8 cellular contexts compared by ENCODE assay signal in genomic region chr5:177071671-177072385, GRCh38. TPM values are rescaled to one million over a fixed set of nuclear protein-coding genes. Genes with fewer than 3 reads are reported as not detected.
DNase-seq lines count a peak whose midpoint lies in the region; ATAC-seq, FAIRE-seq and TF ChIP-seq lines count a peak whose summit lies in the region.

No MANE protein-coding gene starts in this region.

- H3K27ac ChIP-seq in A549 = no peak overlapping the region
- H3K27ac ChIP-seq in effector memory CD4-positive, alpha-beta T cell (ENCODE audit: insufficient read depth, low read length, poor library complexity, severe bottlenecking) = no peak overlapping the region

- FAIRE-seq in A549 (lab: Jason Lieb, UNC) = no peak

- H3K4me3 ChIP-seq in A549 = no peak overlapping the region
- no peak overlapping the region for H3K4me3 ChIP-seq in effector memory CD4-positive, alpha-beta T cell (ENCODE audit: insufficient read depth, low read depth, low read length, poor library complexity, severe bottlenecking)

- POLR2A ChIA-PET in A549 (lab: Yijun Ruan, JAX) = no interaction called here
- POLR2A ChIA-PET in activated CD4-positive, alpha-beta memory T cell treated with anti-CD3 and anti-CD28 coated beads for 36 hours (lab: Charles Lee) = interaction anchor here (0.8 kb wide), 1 partner anchor 66 kb away, joined by 3 read pairs; no protein-coding TSS in a partner anchor

- TF ChIP-seq RAD21 in A549 (conservative IDR thresholded peaks at IDR 0.05 in 1 of 2, IDR thresholded peaks at IDR 0.05 in 1 of 2) = peak; percentile 71 to 74

- H3K4me2 ChIP-seq in A549 = no peak overlapping the region

- peaks cover 2% of the 10 kb centered on the region for H3K36me3 Mint-ChIP-seq in activated CD4-positive, alpha-beta memory T cell treated with anti-CD3 and anti-CD28 coated beads for 36 hours
- peaks cover 5% of the 10 kb centered on the region for H3K36me3 Mint-ChIP-seq in mesothelial cell of epicardium

- H3K27ac Mint-ChIP-seq in activated CD4-positive, alpha-beta memory T cell treated with anti-CD3 and anti-CD28 coated beads for 36 hours = no peak overlapping the region
- H3K27ac Mint-ChIP-seq in mesothelial cell of epicardium = peak overlapping the region; percentile 26

- TF ChIP-seq EP300 in A549 (IDR thresholded peaks at IDR 0.05) = no peak

- H3K4me3 Mint-ChIP-seq in activated CD4-positive, alpha-beta memory T cell treated with anti-CD3 and anti-CD28 coated beads for 36 hours = no peak overlapping the region
- H3K4me3 Mint-ChIP-seq in mesothelial cell of epicardium = no peak overlapping the region

- peak; percentile 79 to 82 for DNase-seq in A549 (ENCODE audit: low read depth in 1 of 2, low spot score in 1 of 2)
- peak; percentile 95 for DNase-seq in NCI-H82 (lab: John Stamatoyannopoulos, UW)
- peak; percentile 48 for DNase-seq in activated CD4-positive, alpha-beta memory T cell treated with anti-CD3 and anti-CD28 coated beads for 36 hours
- peak in 2 of 3 donors; percentile 6 to 47 for DNase-seq in effector memory CD4-positive, alpha-beta T cell
- DNase-seq in mesothelial cell of epicardium (ENCODE audit: low spot score in 2 of 2, unreplicated experiment in 2 of 2) = peak in 1 of 2 experiments; percentile 76
- peak; percentile 18 to 50 for DNase-seq in stimulated activated CD8-positive, alpha-beta memory T cell treated with anti-CD3 and anti-CD28 coated beads, Interleukin-4, amount 100 ng/mL, for 4 hours (ENCODE audit: low read depth in 2 of 2, low spot score in 1 of 2)

- WGBS in A549 (ENCODE audit: missing lambda C conversion rate) = 25% methylated on average over 6 of the region's 6 CpGs

- H3K9me3 ChIP-seq in A549 = no peaks in the 10 kb centered on the region
- H3K9me3 ChIP-seq in effector memory CD4-positive, alpha-beta T cell (ENCODE audit: control insufficient read depth, low read length) = no peaks in the 10 kb centered on the region

- H3K4me1 ChIP-seq in A549 = peaks cover 7% of the 10 kb centered on the region; the same call in 1 of the 3 replicates
- H3K4me1 ChIP-seq in effector memory CD4-positive, alpha-beta T cell (ENCODE audit: control insufficient read depth, insufficient read depth, low read length, poor library complexity, severe bottlenecking) = no peaks in the 10 kb centered on the region

- ATAC-seq in A549 (peak; percentile 89 to 95), GM18498 (IDR thresholded peaks at IDR 0.05; ENCODE audit: unreplicated experiment) (peak; percentile 67), HG03571 (IDR thresholded peaks at IDR 0.05; ENCODE audit: unreplicated experiment) (peak; percentile 55)

- H3K27me3 ChIP-seq in effector memory CD4-positive, alpha-beta T cell (replicated peaks; ENCODE audit: control insufficient read depth, insufficient read depth, low read length, poor library complexity, severe bottlenecking) = no peaks in the 10 kb centered on the region

- no peaks in the 10 kb centered on the region for H3K27me3 Mint-ChIP-seq in activated CD4-positive, alpha-beta memory T cell treated with anti-CD3 and anti-CD28 coated beads for 36 hours
- no peaks in the 10 kb centered on the region for H3K27me3 Mint-ChIP-seq in mesothelial cell of epicardium (ENCODE audit: low read depth)

- TF ChIP-seq CTCF in A549 (IDR thresholded peaks at IDR 0.05) (peak; percentile 83), mesothelial cell of epicardium (IDR thresholded peaks at IDR 0.05; ENCODE audit: unreplicated experiment) (peak; percentile 91)

- peaks cover 2% of the 10 kb centered on the region for H3K4me1 Mint-ChIP-seq in activated CD4-positive, alpha-beta memory T cell treated with anti-CD3 and anti-CD28 coated beads for 36 hours (ENCODE audit: low read depth)
- H3K4me1 Mint-ChIP-seq in mesothelial cell of epicardium = peaks cover 4% of the 10 kb centered on the region

- no peaks in the 10 kb centered on the region for H3K9me3 Mint-ChIP-seq in activated CD4-positive, alpha-beta memory T cell treated with anti-CD3 and anti-CD28 coated beads for 36 hours
- no peaks in the 10 kb centered on the region for H3K9me3 Mint-ChIP-seq in mesothelial cell of epicardium

- H3K36me3 ChIP-seq in effector memory CD4-positive, alpha-beta T cell (ENCODE audit: control insufficient read depth, insufficient read depth, low read length) = no peaks in the 10 kb centered on the region

- CTCF ChIA-PET in A549 (lab: Yijun Ruan, JAX) = interaction anchor here (0.6 to 12.1 kb wide), 46 partner anchors 10 to 423 kb away, joined by 3 to 148 read pairs (median 4); partner anchors contain the start of genes FGFR4 and UIMC1
- CTCF ChIA-PET in activated CD4-positive, alpha-beta memory T cell treated with anti-CD3 and anti-CD28 coated beads for 36 hours (lab: Charles Lee) = interaction anchor here (0.7 to 8.6 kb wide), 32 partner anchors 8 to 661 kb away, joined by 3 to 95 read pairs (median 4); partner anchors contain the start of genes FGFR4 and ZNF346

- intact Hi-C loops in activated CD4-positive, alpha-beta memory T cell treated with anti-CD3 and anti-CD28 coated beads for 36 hours (cut with micrococcal nuclease) = loop anchor here (1.0 kb wide), 1 partner anchor 40 kb away; no protein-coding TSS in a partner anchor

- TF ChIP-seq POLR2A in A549 (IDR thresholded peaks at IDR 0.05; ENCODE audit: low read length) = no peak

TF ChIP-seq in A549, 52 proteins besides CTCF, POLR2A, EP300 and RAD21:
- TF ChIP-seq REST (IDR thresholded peaks at IDR 0.05) (no peak), SMC3 (IDR thresholded peaks at IDR 0.05) (peak; percentile 77)

RNA-seq across cellular contexts. Expression of gene FGFR4, which starts 14.9 kb away (rescaled TPM):
- 31.8 and 34.7 TPM in 2 replicates for polyA plus RNA-seq in A549 (2011; rRNA removed)
- polyA plus RNA-seq in A549 (2012; cell fraction: cytosol; rRNA removed) = 42.7 and 58.2 TPM in 2 replicates
- polyA plus RNA-seq in A549 (2012; cell fraction: nucleus; rRNA removed) = 140 and 196 TPM in 2 replicates
- 28.5 to 45.2 TPM (median 39.3 TPM) in 3 replicates for polyA plus RNA-seq in A549 (2017; fragmentation: RNase III; extraction: RNeasy Plus Mini Kit Qiagen cat#74134 plus additional on column Dnase treatment)
- 46.7 and 47.0 TPM in 2 replicates for polyA minus RNA-seq in A549 (2011; rRNA and poly(A)+ RNA removed)
- total RNA-seq in activated CD4-positive, alpha-beta memory T cell treated with anti-CD3 and anti-CD28 coated beads for 36 hours = under 1 TPM; 0.76 to 0.87 TPM
- 4.7 to 8.0 TPM (median 5.9 TPM) in 3 replicates for total RNA-seq in mesothelial cell of epicardium

RNA-seq across cellular contexts. Expression of gene ZNF346, which starts 49.3 kb away (rescaled TPM):
- 14.1 and 14.9 TPM in 2 replicates for polyA plus RNA-seq in A549 (2011; rRNA removed)
- polyA plus RNA-seq in A549 (2012; cell fraction: cytosol; rRNA removed) = 13.5 and 16.0 TPM in 2 replicates
- 16.3 and 19.4 TPM in 2 replicates for polyA plus RNA-seq in A549 (2012; cell fraction: nucleus; rRNA removed)
- polyA plus RNA-seq in A549 (2017; fragmentation: RNase III; extraction: RNeasy Plus Mini Kit Qiagen cat#74134 plus additional on column Dnase treatment) = 12.1 to 13.5 TPM (median 12.5 TPM) in 3 replicates
- 21.9 and 22.1 TPM in 2 replicates for polyA minus RNA-seq in A549 (2011; rRNA and poly(A)+ RNA removed)
- 10 to 100 TPM; 12.7 to 15.6 TPM for total RNA-seq in activated CD4-positive, alpha-beta memory T cell treated with anti-CD3 and anti-CD28 coated beads for 36 hours
- 42.3 to 48.6 TPM (median 46.9 TPM) in 3 replicates for total RNA-seq in mesothelial cell of epicardium
